Comparison of ENCODE assay signal across 32 cellular contexts in the genomic region with DNA sequence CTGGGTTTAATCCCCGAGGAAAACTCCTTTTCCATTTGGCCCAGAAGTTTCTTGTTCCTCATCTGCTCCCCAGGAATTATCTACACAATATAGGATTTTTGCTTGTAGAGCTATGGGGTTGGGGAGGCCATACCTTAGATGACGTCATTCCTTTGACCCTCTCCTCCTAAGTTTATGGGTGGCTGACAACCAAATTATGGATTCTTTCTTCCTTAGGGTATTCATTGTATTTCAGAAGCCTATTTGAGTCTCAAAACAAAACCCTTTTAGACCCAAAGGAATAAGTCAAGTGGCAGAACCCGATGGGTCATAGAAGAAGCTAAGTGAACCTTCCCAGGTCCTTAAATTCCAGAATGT. TPM values are rescaled to one million over a fixed set of nuclear protein-coding genes. Genes with fewer than 3 reads are reported as not detected.
"Had no signal": no experiment of that assay in that cellular context is flagged by ENCODE, and none has a peak within 500 bp of the region (broad histone marks: within the 10 kb centered on the region; RNA-seq: fewer than 3 reads in every experiment).

No MANE protein-coding gene starts in this region.

- H3K36me3 Mint-ChIP-seq: natural killer cell; neural progenitor cell; stimulated activated memory B cell treated with anti-CD40 and anti-IgM and Interleukin-4, amounts not matched to agents 10 μg/mL and 1 μg/mL and 100 μg/mL, for 72 hours; type B pancreatic cell had no signal

- H2AFZ ChIP-seq: neural progenitor cell, parathyroid adenoma had no signal

- H3K9me3 Mint-ChIP-seq: natural killer cell; nephron; neural progenitor cell; stimulated activated memory B cell treated with anti-CD40 and anti-IgM and Interleukin-4, amounts not matched to agents 10 μg/mL and 1 μg/mL and 100 μg/mL, for 72 hours; stimulated activated naive CD8-positive, alpha-beta T cell treated with anti-CD3 and anti-CD28 coated beads, Interleukin-15, amount 100 ng/mL, for 72 hours; type B pancreatic cell had no signal

- H3K36me3 ChIP-seq: neural progenitor cell, ovary, spleen, suprapubic skin, tibial artery, transverse colon, upper lobe of right lung, uterus had no signal

- H3K4me1 Mint-ChIP-seq: nephron had no signal

- H3K27ac Mint-ChIP-seq: natural killer cell; nephron; neural progenitor cell; progenitor cell of endocrine pancreas; stimulated activated memory B cell treated with anti-CD40 and anti-IgM and Interleukin-4, amounts not matched to agents 10 μg/mL and 1 μg/mL and 100 μg/mL, for 72 hours; stimulated activated naive CD8-positive, alpha-beta T cell treated with anti-CD3 and anti-CD28 coated beads, Interleukin-15, amount 100 ng/mL, for 72 hours; type B pancreatic cell had no signal

- H3K4me3 Mint-ChIP-seq: natural killer cell; nephron; neural progenitor cell; stimulated activated memory B cell treated with anti-CD40 and anti-IgM and Interleukin-4, amounts not matched to agents 10 μg/mL and 1 μg/mL and 100 μg/mL, for 72 hours; stimulated activated naive CD8-positive, alpha-beta T cell treated with anti-CD3 and anti-CD28 coated beads, Interleukin-15, amount 100 ng/mL, for 72 hours; type B pancreatic cell had no signal

- H3K27ac ChIP-seq: neural progenitor cell, ovary, parathyroid adenoma, psoas muscle, skin epidermis, spleen, suprapubic skin, testis, tibial artery, transverse colon, upper lobe of right lung, uterus had no signal

- H3K4me1 ChIP-seq: neural progenitor cell, parathyroid adenoma, testis, upper lobe of right lung, uterus had no signal

- H3K4me3 ChIP-seq: neural progenitor cell, ovary, psoas muscle, skin epidermis, smooth muscle cell, spleen, suprapubic skin, testis, tibial artery, transverse colon, upper lobe of right lung, uterus had no signal

- H3K27me3 Mint-ChIP-seq: stimulated activated memory B cell treated with anti-CD40 and anti-IgM and Interleukin-4, amounts not matched to agents 10 μg/mL and 1 μg/mL and 100 μg/mL, for 72 hours; stimulated activated naive CD8-positive, alpha-beta T cell treated with anti-CD3 and anti-CD28 coated beads, Interleukin-15, amount 100 ng/mL, for 72 hours had no signal

- H3K4me2 ChIP-seq: neural progenitor cell, smooth muscle cell had no signal

- H3K9me3 ChIP-seq: ovary, psoas muscle, spleen, suprapubic skin, testis, tibial artery, transverse colon, upper lobe of right lung, uterus had no signal

- H3K27me3 ChIP-seq: neural progenitor cell, ovary, spleen, suprapubic skin, testis, transverse colon, upper lobe of right lung, uterus had no signal

- DNase-seq: natural killer cell; occipital lobe; ovary; posterior cingulate gyrus; psoas muscle; right cardiac atrium; spleen; stimulated activated CD4-positive, alpha-beta T cell treated with anti-CD3 and anti-CD28 coated beads, Interleukin-12 subunit alpha, Interleukin-12 subunit beta, amount 100 ng/mL, for 4 hours; stimulated activated CD4-positive, alpha-beta T cell treated with anti-CD3 and anti-CD28 coated beads, Interleukin-1b, Interleukin-23, amount 100 ng/mL, for 48 hours; stimulated activated CD4-positive, alpha-beta T cell treated with anti-CD3 and anti-CD28 coated beads, Interleukin-4, amount 100 ng/mL, for 1 hour; stimulated activated CD4-positive, alpha-beta T cell treated with anti-CD3 and anti-CD28 coated beads, Interleukin-4, amount 100 ng/mL, for 4 hours; stimulated activated naive CD4-positive, alpha-beta T cell; stimulated activated naive CD8-positive, alpha-beta T cell treated with anti-CD3 and anti-CD28 coated beads, Interleukin-15, amount 100 ng/mL, for 72 hours; stimulated activated naive CD8-positive, alpha-beta T cell treated with anti-CD3 and anti-CD28 coated beads, Interleukin-15, Interleukin-2, amounts not matched to agents 100 U/mL and 50 U/mL, for 24 hours; testis; tibial artery; transverse colon; upper lobe of right lung; uterus had no signal

- H3K9ac ChIP-seq: neural progenitor cell, parathyroid adenoma had no signal

RNA-seq across cellular contexts. Expression of a gene that starts 14.2 kb away (rescaled TPM):
- total RNA-seq: occipital lobe, osteoblast, ovary, progenitor cell of endocrine pancreas, psoas muscle, renal cortical epithelial cell, right cardiac atrium, sciatic nerve, smooth muscle cell, upper lobe of right lung, urinary bladder, uterus had no signal
